In genomic region chr18:57970356-57971095, GRCh38 we compare ENCODE assay signal across 12 cellular contexts.
DNase-seq lines count a peak whose midpoint lies in the region; ATAC-seq and TF ChIP-seq lines count a peak whose summit lies in the region.
"Had no signal": no experiment of that assay in that cellular context is flagged by ENCODE, and none has a peak within 500 bp of the region (broad histone marks: within the 10 kb centered on the region; RNA-seq: fewer than 3 reads in every experiment).

No MANE protein-coding gene starts in this region.

- TF ChIP-seq CTCF in AG09309 (IDR thresholded peaks at IDR 0.05; ENCODE audit: control insufficient read depth, insufficient read depth, low read depth, low read length, missing control alignments) (peak; percentile 30), GM13977 (IDR thresholded peaks at IDR 0.05; ENCODE audit: extremely low read depth, insufficient read depth, missing control alignments) (peak; percentile 38)

- in situ Hi-C loops in GM13977 (cut with MboI; ENCODE audit: low pct_unique_long_range_greater_than_20kb, low sequenced_read_pairs, unreplicated experiment), result no loop called here

- DNase-seq in AG09309 (ENCODE audit: low read depth) (no peak), GM13977 (ENCODE audit: low spot score) (no peak), SW480 (ENCODE audit: low spot score) (peak; percentile 7), iPS DF 4.7 (ENCODE audit: extremely low read depth, low spot score) (peak; percentile 56), LoVo (ENCODE audit: low spot score) (no peak)
- DNase-seq: KG1; naive thymus-derived CD4-positive, alpha-beta T cell had no signal

- ATAC-seq in HG03571 (IDR thresholded peaks at IDR 0.05; ENCODE audit: unreplicated experiment), result no peak
- ATAC-seq in GM21423 (IDR thresholded peaks at IDR 0.05; ENCODE audit: unreplicated experiment), result no peak
- ATAC-seq in GM21447 (IDR thresholded peaks at IDR 0.05; ENCODE audit: unreplicated experiment), result no peak
- ATAC-seq: activated T-helper 17 cell treated with anti-CD3 and anti-CD28 coated beads, Interleukin-2, amount 50 U/mL, for 72 hours; naive thymus-derived CD4-positive, alpha-beta T cell had no signal

- no peak overlapping the region for H3K4me3 ChIP-seq in AG09309 (ENCODE audit: control insufficient read depth, low read depth, low read length)
- H3K4me3 ChIP-seq: SK-N-MC had no signal

Comparison
In these comparisons a context has a peak if more than half of its experiments do, and no peak if none do; other contexts are left out.
1. DNase-seq: peak in SW480 (single experiment) and iPS DF 4.7 (single experiment); none in AG09309 (single experiment), GM13977 (single experiment) and LoVo (single experiment).